12 cellular contexts compared by ENCODE assay signal in genomic region chrX:119667111-119667928, GRCh38. TPM values are rescaled to one million over a fixed set of nuclear protein-coding genes. Genes with fewer than 3 reads are reported as not detected.
A peak's percentile ranks its signal among the peaks of the same experiment; 100 is the strongest.
DNase-seq lines count a peak whose midpoint lies in the region; ATAC-seq and TF ChIP-seq lines count a peak whose summit lies in the region.
"Had no signal": no experiment of that assay in that cellular context is flagged by ENCODE, and none has a peak within 500 bp of the region (broad histone marks: within the 10 kb centered on the region; RNA-seq: fewer than 3 reads in every experiment).

No MANE protein-coding gene starts in this region.

- peaks cover 24% of the 10 kb centered on the region for H3K4me1 Mint-ChIP-seq in activated naive CD8-positive, alpha-beta T cell treated with anti-CD3 and anti-CD28 coated beads for 36 hours

- ATAC-seq in GM21390 (IDR thresholded peaks at IDR 0.05; ENCODE audit: unreplicated experiment) = no peak

- peaks cover 95% of the 10 kb centered on the region for H3K4me1 ChIP-seq in BLaER1
- H3K4me1 ChIP-seq: HAP-1 had no signal

- H3K36me3 Mint-ChIP-seq in activated naive CD8-positive, alpha-beta T cell treated with anti-CD3 and anti-CD28 coated beads for 36 hours = peaks cover 19% of the 10 kb centered on the region

- H3K27me3 ChIP-seq in BLaER1 = no peaks in the 10 kb centered on the region

- no peak overlapping the region for H3K4me3 Mint-ChIP-seq in activated naive CD8-positive, alpha-beta T cell treated with anti-CD3 and anti-CD28 coated beads for 36 hours

- H3K4me3 ChIP-seq in BLaER1 (peak overlapping the region; percentile 42; the same call in 1 of the 2 replicates), coronary artery (no peak overlapping the region)
- H3K4me3 ChIP-seq: HAP-1 had no signal

- DNase-seq in HEK293T (ENCODE audit: extremely low spot score) (peak; percentile 65), left kidney (ENCODE audit: low read depth, low spot score) (peak; percentile 87), NCI-H2196 treated with DMSO at 0.1 percent for 48 hours (lab: John Stamatoyannopoulos, UW; ENCODE audit: unreplicated experiment) (no peak), coronary artery (ENCODE audit: low spot score) (no peak), middle frontal gyrus (ENCODE audit: extremely low spot score, low spot score) (no peak)
- no peak for DNase-seq in activated naive CD8-positive, alpha-beta T cell treated with anti-CD3 and anti-CD28 coated beads for 36 hours
- DNase-seq: activated CD8-positive, alpha-beta memory T cell treated with anti-CD3 and anti-CD28 coated beads, Interleukin-2, amount 50 U/mL, for 48 hours; C1 segment of cervical spinal cord; NCI-H1694 had no signal

- peaks cover 47% of the 10 kb centered on the region for H3K36me3 ChIP-seq in BLaER1

- H3K9me3 Mint-ChIP-seq in activated naive CD8-positive, alpha-beta T cell treated with anti-CD3 and anti-CD28 coated beads for 36 hours = no peaks in the 10 kb centered on the region

- H3K27ac Mint-ChIP-seq in activated naive CD8-positive, alpha-beta T cell treated with anti-CD3 and anti-CD28 coated beads for 36 hours = peak overlapping the region; percentile 38

- no peaks in the 10 kb centered on the region for H3K27me3 Mint-ChIP-seq in activated naive CD8-positive, alpha-beta T cell treated with anti-CD3 and anti-CD28 coated beads for 36 hours

- no peaks in the 10 kb centered on the region for H3K9me3 ChIP-seq in BLaER1
- H3K9me3 ChIP-seq: HAP-1 had no signal

- H4K20me1 ChIP-seq in BLaER1 = no peaks in the 10 kb centered on the region

- POLR2A ChIA-PET in HEK293T (lab: Yijun Ruan, JAX) = interaction anchor here (0.6 to 2.2 kb wide), 7 partner anchors 10 to 78 kb away, joined by 3 to 13 read pairs (median 4); no protein-coding TSS in a partner anchor

- H3K9ac ChIP-seq in BLaER1 = peak overlapping the region; percentile 71

- H3K27ac ChIP-seq in BLaER1 (peak overlapping the region; percentile 87), coronary artery (peak overlapping the region in 1 of 2 donors; percentile 11)

- peak overlapping the region; percentile 90 for H3K4me2 ChIP-seq in BLaER1

- TF ChIP-seq CTCF in coronary artery (IDR thresholded peaks at IDR 0.05) = no peak

- CTCF ChIA-PET in HEK293T (lab: Yijun Ruan, JAX) = interaction anchor here (1.1 to 1.6 kb wide), 3 partner anchors 10 to 62 kb away, joined by 3 to 7 read pairs (median 4); no protein-coding TSS in a partner anchor

TF ChIP-seq in HEK293T, 16 proteins besides CTCF, POLR2A, EP300 and RAD21:
- no peak for TF ChIP-seq BHLHE40 (IDR thresholded peaks at IDR 0.05; ENCODE audit: borderline replicate concordance)
- no peak for TF ChIP-seq FOXK2 (IDR thresholded peaks at IDR 0.05)
- TF ChIP-seq ARNT (IDR thresholded peaks at IDR 0.05) = no peak
- no peak for TF ChIP-seq ZNF384 (IDR thresholded peaks at IDR 0.05)
- no peak for TF ChIP-seq FOXM1 (IDR thresholded peaks at IDR 0.05; ENCODE audit: borderline replicate concordance)
- no peak for TF ChIP-seq HDGF (IDR thresholded peaks at IDR 0.05; ENCODE audit: borderline replicate concordance)
- no peak for TF ChIP-seq L3MBTL2 (conservative IDR thresholded peaks at IDR 0.05)

RNA-seq across cellular contexts. Expression of gene SEPTIN6, which starts 25.6 kb away (rescaled TPM):
- total RNA-seq in activated naive CD8-positive, alpha-beta T cell treated with anti-CD3 and anti-CD28 coated beads for 36 hours = 100 to 1,000 TPM; 187 to 202 TPM

Comparison
In these comparisons a context has a peak if more than half of its experiments do, and no peak if none do; other contexts are left out.
1. DNase-seq: peak in HEK293T (single experiment) and left kidney (single experiment); none in activated naive CD8-positive, alpha-beta T cell treated with anti-CD3 and anti-CD28 coated beads for 36 hours (single experiment), NCI-H2196 treated with DMSO at 0.1 percent for 48 hours (single experiment), coronary artery (single experiment) and middle frontal gyrus (single experiment).